In the genomic region with DNA sequence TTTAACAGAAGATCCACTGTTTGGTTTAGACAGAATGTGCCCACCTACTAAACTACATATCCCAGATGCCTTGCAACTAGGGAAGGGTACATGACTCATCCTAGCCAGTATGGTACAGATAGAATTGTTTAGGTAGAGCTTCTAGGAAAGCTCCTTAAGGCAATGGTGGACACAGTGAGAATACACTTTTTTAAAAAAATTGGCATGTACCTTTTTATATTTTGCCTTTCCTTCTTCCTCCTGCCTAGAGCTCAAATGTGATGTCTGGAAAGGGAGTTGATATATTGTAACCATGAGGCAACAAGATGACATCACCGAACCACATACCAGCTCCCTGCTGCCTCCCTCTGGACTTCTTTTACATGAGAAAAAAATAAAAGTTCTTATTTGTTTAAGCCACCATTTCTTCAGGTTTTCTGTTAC, we compare ENCODE assay signal across 10 cellular contexts. TPM values are rescaled to one million over a fixed set of nuclear protein-coding genes. Genes with fewer than 3 reads are reported as not detected.
A peak's percentile ranks its signal among the peaks of the same experiment; 100 is the strongest.
DNase-seq lines count a peak whose midpoint lies in the region; ATAC-seq and TF ChIP-seq lines count a peak whose summit lies in the region.
"Had no signal": no experiment of that assay in that cellular context is flagged by ENCODE, and none has a peak within 500 bp of the region (broad histone marks: within the 10 kb centered on the region; RNA-seq: fewer than 3 reads in every experiment).

No MANE protein-coding gene starts in this region.

- no peaks in the 10 kb centered on the region for H3K9me2 ChIP-seq in Karpas-422 (replicated peaks; ENCODE audit: insufficient read depth, low read length)

- intact Hi-C loops in mammary epithelial cell (cut with micrococcal nuclease) (loop anchor here (1.0 to 10.0 kb wide), 3 partner anchors 49 to 946 kb away; no protein-coding TSS in a partner anchor), heart right ventricle (cut with DNase I) (no loop called here)

- in situ Hi-C loops in mammary epithelial cell (cut with MboI; ENCODE audit: low sequenced_read_pairs in 2 of 2) = no loop called here

- no peak for ATAC-seq in heart right ventricle
- ATAC-seq in HG02642 (IDR thresholded peaks at IDR 0.05; ENCODE audit: poor library complexity, unreplicated experiment) = no peak

- peak; percentile 28 to 49 for TF ChIP-seq CTCF in mammary epithelial cell (conservative IDR thresholded peaks at IDR 0.05 in 1 of 2, IDR thresholded peaks at IDR 0.05 in 1 of 2; ENCODE audit: extremely low read depth in 1 of 2, insufficient read depth in 1 of 2, low read depth in 1 of 2, low read length in 2 of 2)
- peak; percentile 16 for TF ChIP-seq CTCF in progenitor cell of endocrine pancreas (IDR thresholded peaks at IDR 0.05; ENCODE audit: unreplicated experiment)
- peak in 2 of 9 donors; percentile 9 to 30 for TF ChIP-seq CTCF in heart right ventricle (IDR thresholded peaks at IDR 0.05)

- CTCF ChIA-PET in mammary epithelial cell (lab: Charles Lee; ENCODE audit: low non-redundant PET) = interaction anchor here (0.5 to 0.7 kb wide), 3 partner anchors 9 to 445 kb away, joined by 3 to 16 read pairs (median 3); no protein-coding TSS in a partner anchor

- H3K4me2 ChIP-seq in Karpas-422 (ENCODE audit: low read depth, low read length, poor library complexity, severe bottlenecking) (no peak overlapping the region), mammary epithelial cell (ENCODE audit: insufficient read depth, low read depth, low read length) (peak overlapping the region; percentile 35)

- H3K4me1 ChIP-seq in Karpas-422 (ENCODE audit: low read length) (no peaks in the 10 kb centered on the region), mammary epithelial cell (ENCODE audit: insufficient read depth, low read length) (no peaks in the 10 kb centered on the region), heart right ventricle (peaks cover 0 to 7% (median 0%) of the 10 kb centered on the region in 9 donors)
- H3K4me1 ChIP-seq: lower lobe of right lung had no signal

- H3K79me2 ChIP-seq in Karpas-422 (ENCODE audit: low read length) (no peaks in the 10 kb centered on the region), mammary epithelial cell (ENCODE audit: insufficient read depth, low read length) (no peaks in the 10 kb centered on the region)

- H3K4me3 ChIP-seq in Karpas-422 (ENCODE audit: low read length) (no peak overlapping the region), mammary epithelial cell (replicated peaks in 1 of 3; ENCODE audit: insufficient read depth in 1 of 3, low read depth in 2 of 3, low read length in 3 of 3) (no peak overlapping the region), heart right ventricle (no peak overlapping the region)
- H3K4me3 ChIP-seq: lower lobe of right lung had no signal

- H3K36me3 ChIP-seq in Karpas-422 (ENCODE audit: insufficient read depth, low read length) = no peaks in the 10 kb centered on the region
- H3K36me3 ChIP-seq in mammary epithelial cell (ENCODE audit: insufficient read depth, low read length) = no peaks in the 10 kb centered on the region
- H3K36me3 ChIP-seq in heart right ventricle = no peaks in the 10 kb centered on the region
- H3K36me3 ChIP-seq: lower lobe of right lung had no signal

- no peaks in the 10 kb centered on the region for H3K36me3 Mint-ChIP-seq in progenitor cell of endocrine pancreas (ENCODE audit: insufficient read depth)

- no peaks in the 10 kb centered on the region for H3K9me3 Mint-ChIP-seq in progenitor cell of endocrine pancreas (ENCODE audit: low read depth)

- DNase-seq in DMS53 (lab: John Stamatoyannopoulos, UW) = peak; percentile 48
- DNase-seq in DMS53 treated with DMSO at 0.1 percent for 48 hours (lab: John Stamatoyannopoulos, UW; ENCODE audit: unreplicated experiment) = no peak
- peak; percentile 68 for DNase-seq in Karpas-422
- peak; percentile 40 for DNase-seq in mammary epithelial cell
- DNase-seq in progenitor cell of endocrine pancreas (ENCODE audit: low spot score, unreplicated experiment) = no peak
- no peak for DNase-seq in DMS79 (lab: John Stamatoyannopoulos, UW)
- DNase-seq in heart right ventricle = no peak
- DNase-seq: lower lobe of right lung; stimulated activated naive CD4-positive, alpha-beta T cell treated with Interleukin-2 at 50 U/mL for 16 hours had no signal

- H3K4me3 Mint-ChIP-seq in progenitor cell of endocrine pancreas (ENCODE audit: low read depth) = no peak overlapping the region

- peaks cover 4% of the 10 kb centered on the region for H3K4me1 Mint-ChIP-seq in progenitor cell of endocrine pancreas (ENCODE audit: low read depth)

- no peak overlapping the region for H3K27ac Mint-ChIP-seq in progenitor cell of endocrine pancreas

- BruUV-seq in mammary epithelial cell (replicated peaks; lab: Mats Ljungman, UMichigan) = no TSS peak

- WGBS in mammary epithelial cell (ENCODE audit: low coverage, missing lambda C conversion rate) = 67% methylated on average over 1 of the region's 1 CpG
- 88 to 90% methylated on average over 1 of the region's 1 CpG for WGBS in heart right ventricle, 2 donors

- 0 out of 2 replicates have a peak, but pooled peaks cover 2% of the 10 kb centered on the region for H3K27me3 ChIP-seq in Karpas-422 (ENCODE audit: low read length)
- H3K27me3 ChIP-seq in mammary epithelial cell (ENCODE audit: insufficient read depth, low read length) = peaks cover 3% of the 10 kb centered on the region
- peaks cover 0 to 22% (median 4%) of the 10 kb centered on the region in 7 donors for H3K27me3 ChIP-seq in heart right ventricle

- H3K27ac ChIP-seq in Karpas-422 (ENCODE audit: low read length) = no peak overlapping the region
- no peak overlapping the region for H3K27ac ChIP-seq in mammary epithelial cell (ENCODE audit: insufficient read depth, low read depth, low read length)
- no peak overlapping the region for H3K27ac ChIP-seq in heart right ventricle
- H3K27ac ChIP-seq: lower lobe of right lung had no signal

- H3K27me3 Mint-ChIP-seq in progenitor cell of endocrine pancreas = peaks cover 82% of the 10 kb centered on the region

- H4K20me1 ChIP-seq in Karpas-422 (ENCODE audit: insufficient read depth, low read depth, low read length) = no peaks in the 10 kb centered on the region
- H4K20me1 ChIP-seq in mammary epithelial cell (ENCODE audit: insufficient read depth, low read length) = no peaks in the 10 kb centered on the region

- no peaks in the 10 kb centered on the region for H3K9me3 ChIP-seq in Karpas-422 (ENCODE audit: low read length)
- H3K9me3 ChIP-seq in mammary epithelial cell (replicated peaks; ENCODE audit: insufficient read depth, low read length) = no peaks in the 10 kb centered on the region
- no peaks in the 10 kb centered on the region for H3K9me3 ChIP-seq in heart right ventricle
- H3K9me3 ChIP-seq: lower lobe of right lung had no signal

- H3K9ac ChIP-seq in Karpas-422 (ENCODE audit: low read length) (no peak overlapping the region), mammary epithelial cell (ENCODE audit: insufficient read depth, low read length) (no peak overlapping the region)

- dilution Hi-C loops in mammary epithelial cell (cut with HindIII; ENCODE audit: low sequenced_read_pairs) = no loop called here

- H2AFZ ChIP-seq in Karpas-422 (ENCODE audit: low read length) (no peak overlapping the region), mammary epithelial cell (ENCODE audit: low read depth, low read length) (no peak overlapping the region)

RNA-seq across cellular contexts. Expression of a gene that starts 14.4 kb away (rescaled TPM):
- not detected in 2 replicates for total RNA-seq in Karpas-422 (2014; rRNA removed; shearing (Covaris generic); ENCODE audit: low replicate concordance)
- not detected for total RNA-seq in mammary epithelial cell
- not detected for polyA plus RNA-seq in mammary epithelial cell
- not detected for polyA minus RNA-seq in mammary epithelial cell
- 0.38 and 0.50 TPM in 2 replicates for total RNA-seq in progenitor cell of endocrine pancreas
- under 1 TPM in 8 of 10 donors, not detected in 2; 0.09 to 0.70 (median 0.19) TPM for total RNA-seq in heart right ventricle
- polyA plus RNA-seq in heart right ventricle = under 1 TPM in 1 of 2 donors, not detected in 1; 0.10 TPM

Comparison
In these comparisons a context has a peak if more than half of its experiments do, and no peak if none do; other contexts are left out.
1. DNase-seq: peak in DMS53 (single experiment), Karpas-422 (single experiment) and mammary epithelial cell (single experiment); none in DMS53 treated with DMSO at 0.1 percent for 48 hours (single experiment), progenitor cell of endocrine pancreas (single experiment), DMS79 (single experiment) and heart right ventricle (0 of 2).